In genomic region chr5:79258801-79259200, GRCh38 we compare ENCODE assay signal across 19 cellular contexts. TPM values are rescaled to one million over a fixed set of nuclear protein-coding genes. Genes with fewer than 3 reads are reported as not detected.
DNase-seq lines count a peak whose midpoint lies in the region; ATAC-seq, FAIRE-seq and TF ChIP-seq lines count a peak whose summit lies in the region.
"Had no signal": no experiment of that assay in that cellular context is flagged by ENCODE, and none has a peak within 500 bp of the region (broad histone marks: within the 10 kb centered on the region; RNA-seq: fewer than 3 reads in every experiment).

No MANE protein-coding gene starts in this region.

- no peak for DNase-seq in HepG2 (ENCODE audit: low spot score)
- no peak for DNase-seq in right lobe of liver
- DNase-seq in bronchial epithelial cell (ENCODE audit: low read depth) = no peak
- DNase-seq in sciatic nerve (ENCODE audit: low spot score) = no peak
- DNase-seq in dedifferentiated amniotic fluid mesenchymal stem cell (ENCODE audit: extremely low spot score) = no peak
- no peak for DNase-seq in SK-N-DZ (ENCODE audit: low spot score)
- DNase-seq: Calu3; CD4-positive, CD25-positive, alpha-beta regulatory T cell; COR-L47; DND-41; GM23248; H9 had no signal

- H3K4me2 ChIP-seq in HepG2 (ENCODE audit: low read depth, low read length) = peak overlapping the region; percentile 39
- H3K4me2 ChIP-seq: BLaER1 had no signal

- H3K27ac ChIP-seq in HepG2 (ENCODE audit: extremely low read length, insufficient read depth, low read length) = no peak overlapping the region
- H3K27ac ChIP-seq in right lobe of liver = no peak overlapping the region
- H3K27ac ChIP-seq: 22Rv1, BLaER1, C4-2B, GM23248 had no signal

- no peaks in the 10 kb centered on the region for H3K9me3 ChIP-seq in HepG2 (ENCODE audit: low read length)
- no peaks in the 10 kb centered on the region for H3K9me3 ChIP-seq in right lobe of liver

- H3K36me3 ChIP-seq in HepG2 (replicated peaks in 1 of 2; ENCODE audit: control insufficient read depth in 1 of 2, insufficient read depth in 2 of 2, low read length in 2 of 2) (no peaks in the 10 kb centered on the region), right lobe of liver (no peaks in the 10 kb centered on the region), bronchial epithelial cell (ENCODE audit: control insufficient read depth, insufficient read depth, low read length) (no peaks in the 10 kb centered on the region)

- FAIRE-seq in HepG2 (lab: Jason Lieb, UNC) (peak; percentile 28), bronchial epithelial cell (lab: Jason Lieb, UNC) (peak; percentile 70)
- FAIRE-seq: A204.1, G401.6, GM12892 had no signal

- H3K4me3 ChIP-seq in HepG2 (replicated peaks in 1 of 3; ENCODE audit: insufficient read depth in 1 of 3, low read depth in 2 of 3, low read length in 3 of 3) = no peak overlapping the region
- H3K4me3 ChIP-seq in right lobe of liver = no peak overlapping the region
- H3K4me3 ChIP-seq in bronchial epithelial cell (ENCODE audit: low read depth, low read length) = no peak overlapping the region
- H3K4me3 ChIP-seq: BLaER1, GM23248 had no signal

- ATAC-seq in HepG2 = peak; percentile 33
- no peak for ATAC-seq in right lobe of liver
- peak; percentile 25 for ATAC-seq in sciatic nerve
- ATAC-seq: HCT116 had no signal

- no peak for TF ChIP-seq RAD21 in HepG2 (CRISPR knock-in tag; IDR thresholded peaks at IDR 0.05)

- in situ Hi-C loops in HepG2 (cut with HindIII; ENCODE audit: extremely low pct_ligation_motif_present, low pct_unique_long_range_greater_than_20kb) = loop anchor here (25.0 kb wide), 1 partner anchor 204 kb away; no protein-coding TSS in a partner anchor

- no peak overlapping the region for H3K9ac ChIP-seq in HepG2 (ENCODE audit: insufficient read depth, low read depth, low read length)
- H3K9ac ChIP-seq: BLaER1, GM23248 had no signal

- no TSS peak for BruUV-seq in HepG2 (replicated peaks; lab: Mats Ljungman, UMichigan)

- CTCF ChIA-PET in HepG2 (lab: Yijun Ruan, JAX; ENCODE audit: low intra/inter-chr PET ratio, low total read pairs) = no interaction called here

- 39% methylated on average over 4 of the region's 4 CpGs for WGBS in HepG2 (ENCODE audit: low lambda C conversion rate)
- WGBS in right lobe of liver (ENCODE audit: insufficient coverage, low coverage, low lambda C conversion rate, missing lambda C conversion rate) = 94% methylated on average over 2 of the region's 4 CpGs

- H2AFZ ChIP-seq in HepG2 (ENCODE audit: low read length) = no peak overlapping the region
- H2AFZ ChIP-seq: GM23248 had no signal

- no peaks in the 10 kb centered on the region for H3K27me3 ChIP-seq in HepG2 (ENCODE audit: control insufficient read depth in 1 of 2, insufficient read depth in 2 of 2, low read length in 2 of 2)
- H3K27me3 ChIP-seq in right lobe of liver = no peaks in the 10 kb centered on the region
- no peaks in the 10 kb centered on the region for H3K27me3 ChIP-seq in bronchial epithelial cell (ENCODE audit: control insufficient read depth, insufficient read depth, low read length)
- H3K27me3 ChIP-seq: BLaER1 had no signal

- H3K4me1 ChIP-seq in HepG2 (ENCODE audit: insufficient read depth, low read length) (peaks cover 35% of the 10 kb centered on the region), right lobe of liver (no peaks in the 10 kb centered on the region)

- TF ChIP-seq CTCF in HepG2 (CRISPR knock-in tag; IDR thresholded peaks at IDR 0.05) (no peak), right lobe of liver (IDR thresholded peaks at IDR 0.05) (no peak), bronchial epithelial cell (IDR thresholded peaks at IDR 0.05; ENCODE audit: insufficient read depth, low read length, severe bottlenecking) (no peak)

- H3K79me2 ChIP-seq in HepG2 (ENCODE audit: insufficient read depth, low read length) = peaks cover 17% of the 10 kb centered on the region

- intact Hi-C loops in HepG2 (cut with micrococcal nuclease; ENCODE audit: unreplicated experiment) = loop anchor here (5.0 to 10.0 kb wide), 3 partner anchors 68 to 234 kb away; no protein-coding TSS in a partner anchor
- intact Hi-C loops in right lobe of liver (cut with DNase I) = no loop called here
- intact Hi-C loops in sciatic nerve (cut with DNase I) = no loop called here

- TF ChIP-seq EP300 in HepG2 (IDR thresholded peaks at IDR 0.05; ENCODE audit: low read depth in 2 of 2, low read length in 2 of 2) (no peak), HepG2 (CRISPR knock-in tag; IDR thresholded peaks at IDR 0.05; ENCODE audit: borderline replicate concordance) (no peak)

- POLR2A ChIA-PET in HepG2 (lab: Yijun Ruan, JAX) = interaction anchor here (1.5 kb wide), 1 partner anchor 21 kb away, joined by 3 read pairs; no protein-coding TSS in a partner anchor

- TF ChIP-seq POLR2A in HepG2 (IDR thresholded peaks at IDR 0.05; ENCODE audit: insufficient read depth in 1 of 2, low read depth in 2 of 2, low read length in 2 of 2) (no peak), right lobe of liver (IDR thresholded peaks at IDR 0.05) (no peak)

- peaks cover 45% of the 10 kb centered on the region; the same call in 1 of the 2 replicates for H4K20me1 ChIP-seq in HepG2 (ENCODE audit: insufficient read depth, low read length)

TF ChIP-seq in HepG2, 621 proteins besides CTCF, POLR2A, EP300 and RAD21:
- peak; percentile 51 for TF ChIP-seq CEBPG (CRISPR knock-in tag; IDR thresholded peaks at IDR 0.05)
- TF ChIP-seq CEBPB (IDR thresholded peaks at IDR 0.05; ENCODE audit: borderline replicate concordance, low read depth, low read length) = peak; percentile 51; the same call in 1 of the 2 replicates
- TF ChIP-seq ZNF546 (CRISPR knock-in tag; conservative IDR thresholded peaks at IDR 0.05) = no peak

RNA-seq across cellular contexts. Expression of gene JMY, which starts 22.9 kb away (rescaled TPM):
- total RNA-seq in HepG2 (2016; rRNA removed; fragmentation: Illumina TruSeq; extraction: Trizol) (4.0 and 7.4 TPM in 2 replicates), right lobe of liver (1 to 10 TPM; 3.6 to 8.3 (median 6.8) TPM), bronchial epithelial cell (14.5 and 16.9 TPM in 2 replicates), sciatic nerve (20.6 TPM)
- 0.61 and 0.62 TPM in 2 replicates for total RNA-seq in HepG2 (2016; cell fraction: cytosol; rRNA removed; fragmentation: Illumina TruSeq; extraction: Trizol; ENCODE audit: low read depth)
- 4.5 and 5.1 TPM in 2 replicates for total RNA-seq in HepG2 (2016; cell fraction: insoluble cytoplasmic fraction; rRNA removed; fragmentation: Illumina TruSeq; extraction: Trizol)
- 1.4 and 3.2 TPM in 2 replicates for total RNA-seq in HepG2 (2016; cell fraction: membrane; rRNA removed; fragmentation: Illumina TruSeq; extraction: Trizol)
- total RNA-seq in HepG2 (2016; cell fraction: nucleus; rRNA removed; fragmentation: Illumina TruSeq; extraction: Trizol) = 6.2 and 6.7 TPM in 2 replicates
- 4.0 and 4.2 TPM in 2 replicates for polyA plus RNA-seq in HepG2 (2011; rRNA removed)
- polyA plus RNA-seq in HepG2 (2011; cell fraction: cytosol; rRNA removed) = 1.3 and 2.5 TPM in 2 replicates
- 4.0 and 5.4 TPM in 2 replicates for polyA plus RNA-seq in HepG2 (2011; cell fraction: nucleus; rRNA removed)
- polyA plus RNA-seq in HepG2 (2012) = 5.7 and 8.3 TPM in 2 replicates
- 0.10 and 0.15 TPM in 2 replicates for polyA plus RNA-seq in HepG2 (2016; cell fraction: cytosol; fragmentation: Illumina TruSeq; extraction: Trizol; ENCODE audit: low read depth)
- 3.2 and 3.6 TPM in 2 replicates for polyA plus RNA-seq in HepG2 (2016; cell fraction: insoluble cytoplasmic fraction; fragmentation: Illumina TruSeq; extraction: Trizol; ENCODE audit: low read depth)
- polyA plus RNA-seq in HepG2 (2016; cell fraction: membrane; fragmentation: Illumina TruSeq; extraction: Trizol; ENCODE audit: low read depth) = 0.41 and 0.42 TPM in 2 replicates
- polyA plus RNA-seq in HepG2 (2016; cell fraction: nucleus; fragmentation: Illumina TruSeq; extraction: Trizol; ENCODE audit: insufficient read depth, low read depth) = 5.6 and 6.1 TPM in 2 replicates
- polyA minus RNA-seq in HepG2 (2011; rRNA and poly(A)+ RNA removed; ENCODE audit: low replicate concordance) = 3.5 and 7.2 TPM in 2 replicates
- polyA minus RNA-seq in HepG2 (2011; cell fraction: cytosol; rRNA and poly(A)+ RNA removed) = 7.0 and 8.4 TPM in 2 replicates
- polyA minus RNA-seq in HepG2 (2011; cell fraction: nucleus; rRNA and poly(A)+ RNA removed) = 15.8 and 20.4 TPM in 2 replicates
- 7.1 and 8.2 TPM in 2 replicates for polyA plus RNA-seq in SK-N-DZ (2014; cell fraction: cytosol; rRNA removed)
- 11.5 and 12.4 TPM in 2 replicates for polyA plus RNA-seq in SK-N-DZ (2014; cell fraction: nucleus; rRNA removed)

Comparison
In these comparisons a context has a peak if more than half of its experiments do, and no peak if none do; other contexts are left out.
1. ATAC-seq: peak in HepG2 (single experiment) and sciatic nerve (single experiment); none in right lobe of liver (0 of 4).